ENCODE assay signal across 9 cellular contexts in genomic region chr2:88329815-88330603, GRCh38.
A peak's percentile ranks its signal among the peaks of the same experiment; 100 is the strongest.
DNase-seq lines count a peak whose midpoint lies in the region; ATAC-seq, FAIRE-seq and TF ChIP-seq lines count a peak whose summit lies in the region.
"Had no signal": no experiment of that assay in that cellular context is flagged by ENCODE, and none has a peak within 500 bp of the region (broad histone marks: within the 10 kb centered on the region; RNA-seq: fewer than 3 reads in every experiment).

No MANE protein-coding gene starts in this region.

- no peak for FAIRE-seq in kidney (lab: Jason Lieb, UNC)
- FAIRE-seq: pancreas had no signal

- H3K4me3 ChIP-seq in Caco-2 (ENCODE audit: low read depth, low read length) (no peak overlapping the region), upper lobe of right lung (no peak overlapping the region), kidney (ENCODE audit: low read length in 2 of 2) (no peak overlapping the region)
- H3K4me3 ChIP-seq: pancreas had no signal

- peak overlapping the region; percentile 14 for H3K27ac Mint-ChIP-seq in Caco-2 (ENCODE audit: unreplicated experiment)

- H3K9me3 Mint-ChIP-seq in Caco-2 (ENCODE audit: unreplicated experiment): peaks cover 13% of the 10 kb centered on the region

- H3K9me3 ChIP-seq in Caco-2 (no peaks in the 10 kb centered on the region), upper lobe of right lung (no peaks in the 10 kb centered on the region), kidney (ENCODE audit: control insufficient read depth in 1 of 2, low read length in 2 of 2) (no peaks in the 10 kb centered on the region)
- H3K9me3 ChIP-seq: pancreas had no signal

- ATAC-seq in GM21381 (IDR thresholded peaks at IDR 0.05; ENCODE audit: unreplicated experiment) (peak; percentile 58), HG03571 (IDR thresholded peaks at IDR 0.05; ENCODE audit: unreplicated experiment) (peak; percentile 72), upper lobe of right lung (peak; percentile 71), left colon (no peak)

- H3K27ac ChIP-seq in upper lobe of right lung (no peak overlapping the region), kidney (ENCODE audit: low read depth in 2 of 2, low read length in 2 of 2) (no peak overlapping the region)
- H3K27ac ChIP-seq: pancreas had no signal

- H3K4me1 ChIP-seq in Caco-2: peaks cover 15% of the 10 kb centered on the region
- no peaks in the 10 kb centered on the region for H3K4me1 ChIP-seq in upper lobe of right lung
- no peaks in the 10 kb centered on the region for H3K4me1 ChIP-seq in kidney (ENCODE audit: control insufficient read depth in 1 of 2, insufficient read depth in 1 of 2, low read depth in 1 of 2, low read length in 2 of 2)
- H3K4me1 ChIP-seq: pancreas had no signal

- H3K36me3 Mint-ChIP-seq in Caco-2 (ENCODE audit: insufficient read depth, unreplicated experiment): peaks cover 6% of the 10 kb centered on the region

- H3K4me1 Mint-ChIP-seq in Caco-2 (ENCODE audit: low read depth, unreplicated experiment): peaks cover 22% of the 10 kb centered on the region

- H3K4me3 Mint-ChIP-seq in Caco-2 (ENCODE audit: unreplicated experiment): peak overlapping the region; percentile 1

- H3K27me3 ChIP-seq in Caco-2 (replicated peaks; ENCODE audit: control insufficient read depth, insufficient read depth, low read length) (no peaks in the 10 kb centered on the region; the same call in 1 of the 2 replicates), upper lobe of right lung (peaks cover 7% of the 10 kb centered on the region)
- H3K27me3 ChIP-seq: pancreas had no signal

- CTCF ChIA-PET in Caco-2 (lab: Charles Lee): interaction anchor here (0.7 to 1.1 kb wide), 5 partner anchors 10 to 269 kb away, joined by 3 to 4 read pairs (median 3); no protein-coding TSS in a partner anchor

- TF ChIP-seq CTCF in Caco-2 (IDR thresholded peaks at IDR 0.05; ENCODE audit: insufficient read depth in 1 of 2, low read depth in 1 of 2, low read length in 1 of 2, severe bottlenecking in 1 of 2, unreplicated experiment in 1 of 2) (no peak), upper lobe of right lung (IDR thresholded peaks at IDR 0.05) (no peak), kidney (IDR thresholded peaks at IDR 0.05; ENCODE audit: borderline replicate concordance, extremely low read depth, insufficient read depth) (no peak)

- intact Hi-C loops in Caco-2 (cut with micrococcal nuclease; ENCODE audit: unreplicated experiment): loop anchor here (1.0 to 10.0 kb wide), 5 partner anchors 9 to 297 kb away; partner anchors contain the start of genes EIF2AK3 and FOXI3
- intact Hi-C loops in upper lobe of right lung (cut with DNase I): no loop called here
- intact Hi-C loops in kidney (cut with DNase I): no loop called here
- intact Hi-C loops in left colon (cut with DNase I, micrococcal nuclease): no loop called here

- H3K9ac ChIP-seq in kidney (ENCODE audit: low read length in 2 of 2): no peak overlapping the region

- POLR2A ChIA-PET in Caco-2 (lab: Charles Lee): interaction anchor here (0.6 kb wide), 1 partner anchor 218 kb away, joined by 3 read pairs; no protein-coding TSS in a partner anchor

- no peaks in the 10 kb centered on the region for H3K36me3 ChIP-seq in Caco-2 (ENCODE audit: control insufficient read depth, insufficient read depth, low read length)
- no peaks in the 10 kb centered on the region for H3K36me3 ChIP-seq in upper lobe of right lung
- H3K36me3 ChIP-seq in kidney (ENCODE audit: control insufficient read depth in 1 of 2, insufficient read depth in 2 of 2, low read length in 2 of 2): no peaks in the 10 kb centered on the region
- H3K36me3 ChIP-seq: pancreas had no signal

- BruUV-seq in Caco-2 (replicated peaks; lab: Mats Ljungman, UMichigan): no TSS peak

- DNase-seq in Caco-2: peak; percentile 93
- DNase-seq in SW480 (ENCODE audit: low spot score): peak; percentile 94
- no peak for DNase-seq in upper lobe of right lung
- no peak for DNase-seq in amniotic stem cell (lab: John Stamatoyannopoulos, UW)
- DNase-seq in kidney: no peak
- no peak for DNase-seq in left colon

- H3K27me3 Mint-ChIP-seq in Caco-2 (ENCODE audit: insufficient read depth, unreplicated experiment): peaks cover 27% of the 10 kb centered on the region

Comparison
In these comparisons a context has a peak if more than half of its experiments do, and no peak if none do; other contexts are left out.
1. DNase-seq: peak in Caco-2 (2 of 2) and SW480 (single experiment); none in upper lobe of right lung (single experiment), amniotic stem cell (single experiment), kidney (single experiment) and left colon (0 of 2).